Comparison of ENCODE assay signal across 23 cellular contexts in genomic region chr2:240990266-240990529, GRCh38.
"Had no signal": no experiment of that assay in that cellular context is flagged by ENCODE, and none has a peak within 500 bp of the region (broad histone marks: within the 10 kb centered on the region; RNA-seq: fewer than 3 reads in every experiment).

No MANE protein-coding gene starts in this region.

- H3K9me3 ChIP-seq: lower lobe of right lung, uterus had no signal

- DNase-seq: activated CD4-positive, alpha-beta T cell treated with anti-CD3 and anti-CD28 coated beads, Interleukin-2, amount 10 ng/mL, durations not matched to agents 24 days and 14 days; activated CD8-positive, alpha-beta T cell treated with anti-CD3 and anti-CD28 coated beads, Interleukin-2, amount 10 ng/mL, durations not matched to agents 7 days and 5 days; activated effector memory CD4-positive, alpha-beta T cell treated with anti-CD3 and anti-CD28 coated beads, Interleukin-2, amount 50 U/mL, for 16 hours; activated T-cell treated with anti-CD3 and anti-CD28 coated beads, Interleukin-2, amount 50 U/mL, for 48 hours; effector CD8-positive, alpha-beta T cell; heart right ventricle; occipital lobe; stimulated activated CD4-positive, alpha-beta T cell treated with anti-CD3 and anti-CD28 coated beads, Interleukin-12 subunit alpha, Interleukin-12 subunit beta, amount 100 ng/mL, for 4 hours; stimulated activated CD4-positive, alpha-beta T cell treated with anti-CD3 and anti-CD28 coated beads, Interleukin-1b, Interleukin-23, amount 100 ng/mL, for 48 hours; stimulated activated CD8-positive, alpha-beta memory T cell treated with anti-CD3 and anti-CD28 coated beads, Interleukin-4, amount 100 ng/mL, for 48 hours; stimulated activated naive CD4-positive, alpha-beta T cell treated with Interleukin-2 at 50 U/mL for 16 hours; T-helper 1 cell; T1000 had no signal

- H3K4me3 ChIP-seq: breast epithelium, esophagus muscularis mucosa, heart right ventricle, lower lobe of right lung, tibial nerve, uterus had no signal

- H3K4me1 Mint-ChIP-seq: activated CD4-positive, alpha-beta T cell treated with anti-CD3 and anti-CD28 coated beads, Interleukin-2, amount 10 ng/mL, durations not matched to agents 24 days and 14 days had no signal

- H3K27ac Mint-ChIP-seq: activated CD4-positive, alpha-beta T cell treated with anti-CD3 and anti-CD28 coated beads, Interleukin-2, amount 10 ng/mL, durations not matched to agents 24 days and 14 days; activated CD8-positive, alpha-beta T cell treated with anti-CD3 and anti-CD28 coated beads, Interleukin-2, amount 10 ng/mL, durations not matched to agents 7 days and 5 days; dendritic cell treated with granulocyte-macrophage colony-stimulating factor and Interleukin-4, amounts not matched to agents 40 ng/mL and 50 ng/mL, for 4 days; mesothelial cell of epicardium; nephron progenitor cell had no signal

- H3K4me3 Mint-ChIP-seq: activated CD4-positive, alpha-beta T cell treated with anti-CD3 and anti-CD28 coated beads, Interleukin-2, amount 10 ng/mL, durations not matched to agents 24 days and 14 days; activated CD8-positive, alpha-beta T cell treated with anti-CD3 and anti-CD28 coated beads, Interleukin-2, amount 10 ng/mL, durations not matched to agents 7 days and 5 days; dendritic cell treated with granulocyte-macrophage colony-stimulating factor and Interleukin-4, amounts not matched to agents 40 ng/mL and 50 ng/mL, for 4 days; mesothelial cell of epicardium; nephron progenitor cell had no signal

- H3K36me3 Mint-ChIP-seq: mesothelial cell of epicardium had no signal

- H3K27me3 ChIP-seq: breast epithelium, tibial nerve, uterus had no signal

- ATAC-seq: activated CD8-positive, alpha-beta T cell treated with anti-CD3 and anti-CD28 coated beads, Interleukin-2, amount 10 ng/mL, durations not matched to agents 7 days and 5 days; heart right ventricle; left cardiac atrium had no signal

- FAIRE-seq: astrocyte had no signal

- H3K9me3 Mint-ChIP-seq: activated CD4-positive, alpha-beta T cell treated with anti-CD3 and anti-CD28 coated beads, Interleukin-2, amount 10 ng/mL, durations not matched to agents 24 days and 14 days; dendritic cell treated with granulocyte-macrophage colony-stimulating factor and Interleukin-4, amounts not matched to agents 40 ng/mL and 50 ng/mL, for 4 days; mesothelial cell of epicardium; nephron progenitor cell had no signal

- H3K36me3 ChIP-seq: breast epithelium, esophagus muscularis mucosa, heart right ventricle, lower lobe of right lung, tibial nerve, uterus had no signal
